ENCODE assay signal across 9 cellular contexts in genomic region chr6:156774872-156775405, GRCh38. TPM values are rescaled to one million over a fixed set of nuclear protein-coding genes. Genes with fewer than 3 reads are reported as not detected.
DNase-seq lines count a peak whose midpoint lies in the region; ATAC-seq, FAIRE-seq and TF ChIP-seq lines count a peak whose summit lies in the region.
"Had no signal": no experiment of that assay in that cellular context is flagged by ENCODE, and none has a peak within 500 bp of the region (broad histone marks: within the 10 kb centered on the region; RNA-seq: fewer than 3 reads in every experiment).

No MANE protein-coding gene starts in this region.

- H3K36me3 ChIP-seq in HEK293 (ENCODE audit: control insufficient read depth in 2 of 2, insufficient read depth in 1 of 2, low read length in 2 of 2) (no peaks in the 10 kb centered on the region), WERI-Rb-1 (peaks cover 4% of the 10 kb centered on the region; the same call in 1 of the 2 replicates)

- DNase-seq in A549 (ENCODE audit: low read depth in 1 of 2, low spot score in 1 of 2) (peak in 1 of 2 experiments; percentile 10), WERI-Rb-1 (peak; percentile 45), inferior parietal cortex (ENCODE audit: extremely low spot score) (peak; percentile 43), dermis blood vessel endothelial cell (no peak), T-helper 2 cell (no peak), islet precursor cell (no peak)
- DNase-seq: NCI-H774 had no signal

- no peaks in the 10 kb centered on the region for H3K27me3 ChIP-seq in WERI-Rb-1 (ENCODE audit: insufficient read depth, low read depth, severe bottlenecking)

- no peak for FAIRE-seq in A549 (lab: Jason Lieb, UNC)

- H3K9me3 ChIP-seq in A549 (no peaks in the 10 kb centered on the region), HEK293 (ENCODE audit: control insufficient read depth, insufficient read depth, low read depth, low read length) (no peaks in the 10 kb centered on the region), WERI-Rb-1 (ENCODE audit: severe bottlenecking) (no peaks in the 10 kb centered on the region)

- TF ChIP-seq CTCF in A549 (IDR thresholded peaks at IDR 0.05) (no peak), HEK293 (tag by site-specific recombination; IDR thresholded peaks at IDR 0.05) (no peak), WERI-Rb-1 (IDR thresholded peaks at IDR 0.05; ENCODE audit: low read depth, low read length) (no peak)

- 40% methylated on average over 5 of the region's 5 CpGs for WGBS in A549 (ENCODE audit: missing lambda C conversion rate)

- CTCF ChIA-PET in A549 (lab: Yijun Ruan, JAX) (no interaction called here), HEK293 (lab: Yijun Ruan, JAX) (interaction anchor here (0.6 kb wide), 1 partner anchor 15 kb away, joined by 3 read pairs; no protein-coding TSS in a partner anchor)

- POLR2A ChIA-PET in A549 (lab: Yijun Ruan, JAX) = no interaction called here
- POLR2A ChIA-PET in HEK293 (lab: Yijun Ruan, JAX) = no interaction called here

- H3K4me3 ChIP-seq in A549 (no peak overlapping the region), HEK293 (ENCODE audit: low read depth, low read length) (no peak overlapping the region), WERI-Rb-1 (ENCODE audit: low read depth, low read length) (no peak overlapping the region)

- peak overlapping the region in 1 of 2 experiments; percentile 59; a peak in 3 of 6 replicates for H3K27ac ChIP-seq in A549
- no peak overlapping the region for H3K27ac ChIP-seq in HEK293 (ENCODE audit: extremely low read depth, low read depth, low read length)
- H3K27ac ChIP-seq in WERI-Rb-1 = peak overlapping the region; percentile 3

- H3K4me2 ChIP-seq in A549 = peak overlapping the region; percentile 89

- no peak for TF ChIP-seq POLR2A in A549 (IDR thresholded peaks at IDR 0.05; ENCODE audit: low read length)

- no peak for TF ChIP-seq RAD21 in A549 (conservative IDR thresholded peaks at IDR 0.05 in 1 of 2, IDR thresholded peaks at IDR 0.05 in 1 of 2)

- peaks cover 20% of the 10 kb centered on the region for H3K4me1 ChIP-seq in A549
- H3K4me1 ChIP-seq in HEK293 (ENCODE audit: control insufficient read depth, insufficient read depth, low read length) = peaks cover 11% of the 10 kb centered on the region

- no peak for ATAC-seq in A549
- ATAC-seq in GM21526 (IDR thresholded peaks at IDR 0.05; ENCODE audit: low FRiP score, unreplicated experiment) = no peak

- no peak for TF ChIP-seq EP300 in A549 (IDR thresholded peaks at IDR 0.05)

TF ChIP-seq in A549, 52 proteins besides CTCF, POLR2A, EP300 and RAD21 (continues in another document):
- TF ChIP-seq BHLHE40 (IDR thresholded peaks at IDR 0.05; ENCODE audit: low read depth, low read length) = no peak
- TF ChIP-seq EHF (CRISPR knock-in tag; IDR thresholded peaks at IDR 0.05) = no peak
- no peak for TF ChIP-seq RCOR1 (IDR thresholded peaks at IDR 0.05; ENCODE audit: low read depth, low read length)
- no peak for TF ChIP-seq PBX3 (IDR thresholded peaks at IDR 0.05)
- TF ChIP-seq MAFK (IDR thresholded peaks at IDR 0.05; ENCODE audit: partially characterized antibody) = no peak
- no peak for TF ChIP-seq HOXA7 (CRISPR knock-in tag; IDR thresholded peaks at IDR 0.05)
- TF ChIP-seq POLR2AphosphoS2 (conservative IDR thresholded peaks at IDR 0.05; ENCODE audit: low read length) = no peak
- no peak for TF ChIP-seq MAZ (IDR thresholded peaks at IDR 0.05; ENCODE audit: borderline replicate concordance, low read depth, low read length)
- TF ChIP-seq E2F6 (IDR thresholded peaks at IDR 0.05; ENCODE audit: borderline replicate concordance, low read depth) = no peak
- TF ChIP-seq NPAS2 (CRISPR knock-in tag; IDR thresholded peaks at IDR 0.05; ENCODE audit: borderline replicate concordance) = no peak
- no peak for TF ChIP-seq ZSCAN20 (CRISPR knock-in tag; IDR thresholded peaks at IDR 0.05)
- TF ChIP-seq CHD4 (IDR thresholded peaks at IDR 0.05; ENCODE audit: borderline replicate concordance) = no peak
- TF ChIP-seq, protein P1, sequence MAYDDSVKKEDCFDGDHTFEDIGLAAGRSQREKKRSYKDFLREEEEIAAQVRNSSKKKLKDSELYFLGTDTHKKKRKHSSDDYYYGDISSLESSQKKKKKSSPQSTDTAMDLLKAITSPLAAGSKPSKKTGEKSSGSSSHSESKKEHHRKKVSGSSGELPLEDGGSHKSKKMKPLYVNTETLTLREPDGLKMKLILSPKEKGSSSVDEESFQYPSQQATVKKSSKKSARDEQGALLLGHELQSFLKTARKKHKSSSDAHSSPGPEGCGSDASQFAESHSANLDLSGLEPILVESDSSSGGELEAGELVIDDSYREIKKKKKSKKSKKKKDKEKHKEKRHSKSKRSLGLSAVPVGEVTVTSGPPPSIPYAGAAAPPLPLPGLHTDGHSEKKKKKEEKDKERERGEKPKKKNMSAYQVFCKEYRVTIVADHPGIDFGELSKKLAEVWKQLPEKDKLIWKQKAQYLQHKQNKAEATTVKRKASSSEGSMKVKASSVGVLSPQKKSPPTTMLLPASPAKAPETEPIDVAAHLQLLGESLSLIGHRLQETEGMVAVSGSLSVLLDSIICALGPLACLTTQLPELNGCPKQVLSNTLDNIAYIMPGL (CRISPR knock-in tag; IDR thresholded peaks at IDR 0.05; ENCODE audit: borderline replicate concordance) = no peak

TF ChIP-seq in HEK293, 187 proteins besides CTCF, POLR2A, EP300 and RAD21:
- TF ChIP-seq ZEB2 (tag by site-specific recombination; IDR thresholded peaks at IDR 0.05) (peak; percentile 20; the same call in 1 of the 2 replicates), MYNN (tag by site-specific recombination; IDR thresholded peaks at IDR 0.05; ENCODE audit: borderline replicate concordance) (peak; percentile 67), ZBTB8A (tag by site-specific recombination; IDR thresholded peaks at IDR 0.05) (0 out of 2 replicates have a peak, but pooled peaks have one; percentile 25), ZNF792 (tag by site-specific recombination; IDR thresholded peaks at IDR 0.05) (no peak), ZNF26 (tag by site-specific recombination; IDR thresholded peaks at IDR 0.05) (no peak), ZNF354C (tag by site-specific recombination; IDR thresholded peaks at IDR 0.05; ENCODE audit: borderline replicate concordance, low read depth) (no peak), KLF7 (tag by site-specific recombination; IDR thresholded peaks at IDR 0.05; ENCODE audit: borderline replicate concordance) (peak; percentile 63; the same call in 1 of the 2 replicates), KLF1 (tag by site-specific recombination; IDR thresholded peaks at IDR 0.05) (peak; percentile 15; the same call in 1 of the 2 replicates), FEZF1 (tag by site-specific recombination; IDR thresholded peaks at IDR 0.05) (0 out of 2 replicates have a peak, but pooled peaks have one; percentile 17), ZNF335 (tag by site-specific recombination; conservative IDR thresholded peaks at IDR 0.05) (peak; percentile 14; the same call in 1 of the 2 replicates)
- TF ChIP-seq, protein P2, sequence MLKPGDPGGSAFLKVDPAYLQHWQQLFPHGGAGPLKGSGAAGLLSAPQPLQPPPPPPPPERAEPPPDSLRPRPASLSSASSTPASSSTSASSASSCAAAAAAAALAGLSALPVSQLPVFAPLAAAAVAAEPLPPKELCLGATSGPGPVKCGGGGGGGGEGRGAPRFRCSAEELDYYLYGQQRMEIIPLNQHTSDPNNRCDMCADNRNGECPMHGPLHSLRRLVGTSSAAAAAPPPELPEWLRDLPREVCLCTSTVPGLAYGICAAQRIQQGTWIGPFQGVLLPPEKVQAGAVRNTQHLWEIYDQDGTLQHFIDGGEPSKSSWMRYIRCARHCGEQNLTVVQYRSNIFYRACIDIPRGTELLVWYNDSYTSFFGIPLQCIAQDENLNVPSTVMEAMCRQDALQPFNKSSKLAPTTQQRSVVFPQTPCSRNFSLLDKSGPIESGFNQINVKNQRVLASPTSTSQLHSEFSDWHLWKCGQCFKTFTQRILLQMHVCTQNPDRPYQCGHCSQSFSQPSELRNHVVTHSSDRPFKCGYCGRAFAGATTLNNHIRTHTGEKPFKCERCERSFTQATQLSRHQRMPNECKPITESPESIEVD (tag by site-specific recombination; IDR thresholded peaks at IDR 0.05) = peak; percentile 4; the same call in 1 of the 2 replicates

RNA-seq across cellular contexts. Expression of gene ARID1B, which starts 2.2 kb away (rescaled TPM):
- polyA plus RNA-seq in A549 (2011; rRNA removed) = 16.3 and 19.2 TPM in 2 replicates
- polyA plus RNA-seq in A549 (2012; cell fraction: cytosol; rRNA removed) = 10.8 and 12.2 TPM in 2 replicates
- 15.1 and 20.0 TPM in 2 replicates for polyA plus RNA-seq in A549 (2012; cell fraction: nucleus; rRNA removed)
- 13.5 to 14.3 TPM (median 14.1 TPM) in 3 replicates for polyA plus RNA-seq in A549 (2017; fragmentation: RNase III; extraction: RNeasy Plus Mini Kit Qiagen cat#74134 plus additional on column Dnase treatment)
- 93.0 and 94.2 TPM in 2 replicates for polyA minus RNA-seq in A549 (2011; rRNA and poly(A)+ RNA removed)
- 37.8 and 45.9 TPM in 2 replicates for total RNA-seq in dermis blood vessel endothelial cell

Comparison
In these comparisons a context has a peak if more than half of its experiments do, and no peak if none do; other contexts are left out.
1. DNase-seq: peak in WERI-Rb-1 (single experiment) and inferior parietal cortex (single experiment); none in dermis blood vessel endothelial cell (single experiment), T-helper 2 cell (0 of 5) and islet precursor cell (single experiment).